Comparison of ENCODE assay signal across 19 cellular contexts in the genomic region with DNA sequence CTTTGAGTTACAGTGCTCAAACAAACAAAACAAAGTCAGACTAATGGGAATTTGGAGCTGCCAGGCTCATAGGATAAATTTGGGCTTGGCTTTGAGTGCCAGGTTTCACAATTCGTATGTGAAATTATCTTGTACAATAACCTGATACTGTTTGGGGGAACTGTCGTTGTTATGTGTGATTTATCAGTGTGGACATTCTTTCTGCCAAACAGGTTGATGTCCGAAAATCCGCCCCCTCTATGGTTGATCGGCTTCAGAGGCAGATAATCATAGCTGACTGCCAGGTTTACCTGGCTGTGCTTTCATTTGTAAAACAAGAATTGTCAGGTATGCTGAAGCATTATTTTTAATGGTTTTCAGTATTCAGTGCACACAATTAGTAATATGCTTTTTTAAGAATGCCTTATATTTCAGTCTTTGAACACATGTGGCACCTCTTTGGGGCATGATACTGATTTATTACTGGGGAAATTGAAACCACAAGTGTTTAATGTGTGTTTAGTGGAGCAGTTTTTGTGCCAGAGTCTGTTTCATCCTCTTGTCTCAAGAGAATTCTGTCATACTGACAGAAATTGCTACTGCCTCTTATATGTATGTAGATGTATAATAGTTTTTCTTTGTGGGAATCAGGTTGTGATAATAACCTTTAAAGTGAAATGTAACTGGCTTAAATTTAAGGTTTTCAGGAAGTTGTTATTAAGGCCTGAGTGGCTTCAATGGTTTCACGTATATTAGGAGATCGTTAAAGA. TPM values are rescaled to one million over a fixed set of nuclear protein-coding genes. Genes with fewer than 3 reads are reported as not detected.
DNase-seq lines count a peak whose midpoint lies in the region; ATAC-seq and TF ChIP-seq lines count a peak whose summit lies in the region.
"Had no signal": no experiment of that assay in that cellular context is flagged by ENCODE, and none has a peak within 500 bp of the region (broad histone marks: within the 10 kb centered on the region; RNA-seq: fewer than 3 reads in every experiment).

No MANE protein-coding gene starts in this region.

- no peak overlapping the region for H3K27ac ChIP-seq in psoas muscle
- no peak overlapping the region for H3K27ac ChIP-seq in spleen
- H3K27ac ChIP-seq: left lung, prostate gland, uterus had no signal

- H3K4me1 ChIP-seq in psoas muscle (peaks cover 3% of the 10 kb centered on the region), spleen (peaks cover 0 to 12% (median 0%) of the 10 kb centered on the region in 6 donors)
- H3K4me1 ChIP-seq: prostate gland, uterus had no signal

- H3K4me3 ChIP-seq in psoas muscle, result no peak overlapping the region
- H3K4me3 ChIP-seq in spleen, result no peak overlapping the region
- H3K4me3 ChIP-seq: K562, left lung, prostate gland, uterus had no signal

- H3K36me3 ChIP-seq in psoas muscle (ENCODE audit: insufficient read depth in 1 of 2, low read depth in 1 of 2), result no peaks in the 10 kb centered on the region
- H3K36me3 ChIP-seq in spleen, result peaks cover 0 to 62% (median 11%) of the 10 kb centered on the region in 6 donors
- H3K36me3 ChIP-seq: prostate gland, uterus had no signal

- H3K9me3 ChIP-seq in psoas muscle, result no peaks in the 10 kb centered on the region
- no peaks in the 10 kb centered on the region for H3K9me3 ChIP-seq in spleen
- H3K9me3 ChIP-seq: left lung, prostate gland, uterus had no signal

- DNase-seq in NCI-H1417 (lab: John Stamatoyannopoulos, UW) (peak; percentile 56 to 82 (median 63)), NCI-H1417 treated with DMSO at 0.1 percent for 48 hours (lab: John Stamatoyannopoulos, UW) (no peak), NCI-H1436 (lab: John Stamatoyannopoulos, UW) (peak; percentile 38), SHP77 treated with DMSO at 0.1 percent for 48 hours (lab: John Stamatoyannopoulos, UW) (peak; percentile 29), psoas muscle (no peak), spleen (no peak)
- DNase-seq in activated naive CD4-positive, alpha-beta T cell treated with anti-CD3 and anti-CD28 coated beads, Interleukin-2, amount 50 U/mL, for 16 hours, result no peak
- DNase-seq: activated CD4-positive, alpha-beta T cell treated with anti-CD3 and anti-CD28 coated beads for 48 hours; activated CD8-positive, alpha-beta memory T cell treated with anti-CD3 and anti-CD28 coated beads, Interleukin-2, amount 50 U/mL, for 4 hours; activated gamma-delta T cell; anterior cingulate cortex; central memory CD4-positive, alpha-beta T cell; left lung; small intestine; stimulated activated CD4-positive, alpha-beta T cell treated with anti-CD3 and anti-CD28 coated beads, Interleukin-4, amount 100 ng/mL, for 24 hours; uterus had no signal

- intact Hi-C loops in psoas muscle (cut with DNase I), result no loop called here
- intact Hi-C loops in spleen (cut with DNase I; ENCODE audit: low total_unique reads), result no loop called here

- ATAC-seq in psoas muscle (peak; percentile 30 to 81 (median 60)), HG03457 (IDR thresholded peaks at IDR 0.05; ENCODE audit: unreplicated experiment) (no peak)
- ATAC-seq: K562, left lung had no signal

- TF ChIP-seq POLR2A in spleen (IDR thresholded peaks at IDR 0.05), result no peak

- WGBS in psoas muscle, 3 donors, result 52 to 65% (median 54%) methylated on average over 7 of the region's 7 CpGs
- WGBS in spleen, 5 donors, result 79 to 84% (median 80%) methylated on average over 7 of the region's 7 CpGs

- H3K27me3 ChIP-seq in psoas muscle (ENCODE audit: insufficient read depth in 3 of 3, low read length in 2 of 3) (no peaks in the 10 kb centered on the region), spleen (replicated peaks in 1 of 7) (no peaks in the 10 kb centered on the region)
- H3K27me3 ChIP-seq: left lung, uterus had no signal

- TF ChIP-seq CTCF in psoas muscle (IDR thresholded peaks at IDR 0.05) (no peak), spleen (IDR thresholded peaks at IDR 0.05 in 8 of 11, conservative IDR thresholded peaks at IDR 0.05 in 3 of 11) (no peak)

RNA-seq across cellular contexts. Expression of a gene that starts 54.6 kb away (rescaled TPM):
- total RNA-seq in psoas muscle (1 to 10 TPM; 1.2 to 2.4 (median 1.7) TPM), spleen (10 to 100 TPM; 23.2 to 52.3 (median 30.4) TPM)
- polyA plus RNA-seq in psoas muscle (1 to 10 TPM in 1 of 3 donors, under 1 TPM in 2; 0.48 to 1.1 (median 0.51) TPM), spleen (10 to 100 TPM; 15.4 to 21.8 (median 16.6) TPM)

Comparison
In these comparisons a context has a peak if more than half of its experiments do, and no peak if none do; other contexts are left out.
1. DNase-seq: peak in NCI-H1417 (3 of 3), NCI-H1436 (single experiment) and SHP77 treated with DMSO at 0.1 percent for 48 hours (single experiment); none in NCI-H1417 treated with DMSO at 0.1 percent for 48 hours (single experiment), psoas muscle (0 of 2), spleen (single experiment) and activated naive CD4-positive, alpha-beta T cell treated with anti-CD3 and anti-CD28 coated beads, Interleukin-2, amount 50 U/mL, for 16 hours (single experiment).
2. RNA of a gene that starts 54.6 kb away (total RNA-seq): 23.2 to 52.3 TPM in spleen; 1.2 to 2.4 TPM in psoas muscle; every median in the first group is over 4 times any median in the second.